1 cellular context compared by ENCODE assay signal in genomic region chr1:50853325-50853724, GRCh38.
A peak's percentile ranks its signal among the peaks of the same experiment; 100 is the strongest.
TF ChIP-seq lines count a peak whose summit lies in the region.

No MANE protein-coding gene starts in this region.

TF ChIP-seq in HepG2, 621 proteins besides CTCF, POLR2A, EP300 and RAD21 (continued from another document):
- TF ChIP-seq ATF2 (CRISPR knock-in tag; IDR thresholded peaks at IDR 0.05) (no peak), ARID5B (CRISPR knock-in tag; IDR thresholded peaks at IDR 0.05) (peak; percentile 75), PPARG (CRISPR knock-in tag; conservative IDR thresholded peaks at IDR 0.05) (0 out of 2 replicates have a peak, but pooled peaks have one; percentile 20), TRIM24 (CRISPR knock-in tag; IDR thresholded peaks at IDR 0.05) (no peak), CEBPG (CRISPR knock-in tag; IDR thresholded peaks at IDR 0.05) (peak; percentile 43), HNF4G (IDR thresholded peaks at IDR 0.05; ENCODE audit: borderline replicate concordance, low read depth, low read length) (peak; percentile 53; the same call in 1 of the 2 replicates), HNF4G (CRISPR knock-in tag; IDR thresholded peaks at IDR 0.05; ENCODE audit: borderline replicate concordance, low read depth) (no peak), CREB1 (IDR thresholded peaks at IDR 0.05) (no peak), CREB1 (CRISPR knock-in tag; IDR thresholded peaks at IDR 0.05) (peak; percentile 38; the same call in 1 of the 2 replicates), THAP11 (CRISPR knock-in tag; IDR thresholded peaks at IDR 0.05) (peak; percentile 41; the same call in 1 of the 2 replicates), HOMEZ (CRISPR knock-in tag; IDR thresholded peaks at IDR 0.05; ENCODE audit: low read depth) (peak; percentile 63; the same call in 1 of the 2 replicates), RCOR2 (CRISPR knock-in tag; IDR thresholded peaks at IDR 0.05) (0 out of 2 replicates have a peak, but pooled peaks have one; percentile 20), ASH2L (IDR thresholded peaks at IDR 0.05; ENCODE audit: insufficient read length, low read depth, low read length) (peak; percentile 67), NCOR1 (IDR thresholded peaks at IDR 0.05; ENCODE audit: borderline replicate concordance, low read length) (peak; percentile 44; the same call in 1 of the 2 replicates), CCDC6 (CRISPR knock-in tag; IDR thresholded peaks at IDR 0.05) (no peak), GFI1 (CRISPR knock-in tag; IDR thresholded peaks at IDR 0.05; ENCODE audit: borderline replicate concordance) (0 out of 2 replicates have a peak, but pooled peaks have one; percentile 25), HNF4A (CRISPR knock-in tag; IDR thresholded peaks at IDR 0.05) (peak; percentile 81), MAFK (conservative IDR thresholded peaks at IDR 0.05 in 1 of 2, IDR thresholded peaks at IDR 0.05 in 1 of 2; ENCODE audit: low read length in 2 of 2) (peak; percentile 98), CSRNP2 (CRISPR knock-in tag; conservative IDR thresholded peaks at IDR 0.05; ENCODE audit: low read depth) (no peak), ZSCAN9 (CRISPR knock-in tag; IDR thresholded peaks at IDR 0.05; ENCODE audit: borderline replicate concordance) (peak; percentile 33; the same call in 1 of the 2 replicates), KAT8 (CRISPR knock-in tag; IDR thresholded peaks at IDR 0.05) (0 out of 2 replicates have a peak, but pooled peaks have one; percentile 28), RXRB (CRISPR knock-in tag; IDR thresholded peaks at IDR 0.05; ENCODE audit: borderline replicate concordance) (0 out of 2 replicates have a peak, but pooled peaks have one; percentile 12), ELF3 (CRISPR knock-in tag; IDR thresholded peaks at IDR 0.05) (0 out of 2 replicates have a peak, but pooled peaks have one; percentile 30), ZKSCAN1 (IDR thresholded peaks at IDR 0.05; ENCODE audit: low read length) (peak; percentile 58; the same call in 1 of the 2 replicates), ATF5 (CRISPR knock-in tag; IDR thresholded peaks at IDR 0.05; ENCODE audit: low read depth) (no peak), MAFF (IDR thresholded peaks at IDR 0.05; ENCODE audit: low read depth, low read length) (peak; percentile 97), ZGPAT (CRISPR knock-in tag; IDR thresholded peaks at IDR 0.05) (no peak), CHD4 (IDR thresholded peaks at IDR 0.05; ENCODE audit: borderline replicate concordance, low read length) (peak; percentile 63; the same call in 1 of the 2 replicates), SALL2 (CRISPR knock-in tag; IDR thresholded peaks at IDR 0.05) (no peak), ZNF576 (CRISPR knock-in tag; IDR thresholded peaks at IDR 0.05) (no peak)
